8 cellular contexts compared by ENCODE assay signal in genomic region chr19:45927565-45928261, GRCh38. TPM values are rescaled to one million over a fixed set of nuclear protein-coding genes. Genes with fewer than 3 reads are reported as not detected.
A peak's percentile ranks its signal among the peaks of the same experiment; 100 is the strongest.
DNase-seq lines count a peak whose midpoint lies in the region; ATAC-seq and TF ChIP-seq lines count a peak whose summit lies in the region.

No MANE protein-coding gene starts in this region.

- H3K36me3 ChIP-seq in colonic mucosa: no peaks in the 10 kb centered on the region

- DNase-seq in NCI-H510A (lab: John Stamatoyannopoulos, UW): peak; percentile 93
- DNase-seq in activated CD4-positive, CD25-positive, alpha-beta regulatory T cell treated with anti-CD3 and anti-CD28 coated beads, Interleukin-2, amount 50 U/mL, for 72 hours: peak; percentile 87
- peak; percentile 93 for DNase-seq in colonic mucosa
- DNase-seq in left lobe of liver (ENCODE audit: low spot score): peak; percentile 91
- DNase-seq in stimulated activated CD4-positive, alpha-beta T cell treated with anti-CD3 and anti-CD28 coated beads, Interleukin-4, amount 100 ng/mL, for 4 hours: peak; percentile 80 to 82

- no peak overlapping the region for H3K9ac ChIP-seq in colonic mucosa (ENCODE audit: low read depth in 2 of 2, low read length in 2 of 2)

- H3K4me3 ChIP-seq in GM08714 (ENCODE audit: low read length): peak overlapping the region; percentile 40; the same call in 1 of the 2 replicates
- no peak overlapping the region for H3K4me3 ChIP-seq in colonic mucosa

- H3K9me3 ChIP-seq in colonic mucosa: no peaks in the 10 kb centered on the region

- no peak for TF ChIP-seq CTCF in colonic mucosa (IDR thresholded peaks at IDR 0.05)

- H3K4me1 ChIP-seq in colonic mucosa: no peaks in the 10 kb centered on the region

- intact Hi-C loops in colonic mucosa (cut with DNase I): no loop called here

- H3K27me3 ChIP-seq in colonic mucosa: no peaks in the 10 kb centered on the region

- ATAC-seq in HG03280 (IDR thresholded peaks at IDR 0.05; ENCODE audit: unreplicated experiment): peak; percentile 90
- ATAC-seq in left lobe of liver: peak; percentile 99
- ATAC-seq in GM18873 (IDR thresholded peaks at IDR 0.05; ENCODE audit: low FRiP score, unreplicated experiment): no peak

- H3K27ac ChIP-seq in colonic mucosa: no peak overlapping the region

RNA-seq across cellular contexts. Expression of gene NANOS2, which starts 13.1 kb away (rescaled TPM):
- total RNA-seq in colonic mucosa (not detected), left lobe of liver (not detected)

RNA-seq across cellular contexts. Expression of gene MYPOP, which starts 25.3 kb away (rescaled TPM):
- 1 to 10 TPM; 8.9 to 9.0 TPM for total RNA-seq in colonic mucosa
- total RNA-seq in left lobe of liver: 5.0 TPM

RNA-seq across cellular contexts. Expression of gene IRF2BP1, which starts 41.8 kb away (rescaled TPM):
- total RNA-seq in colonic mucosa: 10 to 100 TPM; 20.3 to 29.7 TPM
- total RNA-seq in left lobe of liver: 19.5 TPM

RNA-seq across cellular contexts. Expression of gene NOVA2, which starts 46.0 kb away (rescaled TPM):
- total RNA-seq in colonic mucosa (1 to 10 TPM in 1 of 2 donors, under 1 TPM in 1; 0.72 to 1.1 TPM), left lobe of liver (2.0 TPM)
